Comparison of ENCODE assay signal across 28 cellular contexts in the genomic region with DNA sequence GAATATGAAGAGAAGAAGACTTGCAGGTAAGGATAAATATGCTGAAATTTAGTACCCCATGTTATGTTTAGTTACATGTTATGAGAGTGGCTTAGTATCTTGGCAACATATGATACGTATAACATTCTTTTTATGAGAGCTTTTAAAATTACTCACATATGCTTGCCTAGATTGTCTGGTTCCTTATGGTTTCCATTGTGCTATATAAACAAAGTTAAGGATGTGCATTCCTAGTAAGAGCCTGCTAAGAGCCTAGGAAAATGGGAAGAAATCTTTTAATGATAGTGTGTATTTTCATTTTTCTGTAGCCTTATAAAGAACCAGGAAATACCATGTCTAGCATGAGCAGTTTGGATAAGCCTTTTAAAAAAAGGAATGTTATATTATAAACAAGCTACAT.
A peak's percentile ranks its signal among the peaks of the same experiment; 100 is the strongest.
DNase-seq lines count a peak whose midpoint lies in the region; ATAC-seq and TF ChIP-seq lines count a peak whose summit lies in the region.
"Had no signal": no experiment of that assay in that cellular context is flagged by ENCODE, and none has a peak within 500 bp of the region (broad histone marks: within the 10 kb centered on the region; RNA-seq: fewer than 3 reads in every experiment).

No MANE protein-coding gene starts in this region.

- H3K4me1 Mint-ChIP-seq in activated naive CD8-positive, alpha-beta T cell treated with anti-CD3 and anti-CD28 coated beads for 36 hours: no peaks in the 10 kb centered on the region
- H3K4me1 Mint-ChIP-seq in activated CD8-positive, alpha-beta T cell treated with anti-CD3 and anti-CD28 coated beads, Interleukin-2, amount 10 ng/mL, durations not matched to agents 7 days and 5 days (ENCODE audit: low read depth): no peaks in the 10 kb centered on the region
- H3K4me1 Mint-ChIP-seq in nephron progenitor cell: no peaks in the 10 kb centered on the region
- H3K4me1 Mint-ChIP-seq: activated CD4-positive, alpha-beta memory T cell treated with anti-CD3 and anti-CD28 coated beads, Interleukin-2, amount 10 ng/mL, durations not matched to agents 7 days and 5 days; activated T-helper 17 cell treated with anti-CD3 and anti-CD28 coated beads, Interleukin-2, amount 50 U/mL, for 72 hours; nephron had no signal

- peak overlapping the region; percentile 89 for H3K27ac ChIP-seq in AG04450 (ENCODE audit: low read depth, low read length)
- H3K27ac ChIP-seq: parathyroid adenoma, transverse colon had no signal

- H3K27me3 ChIP-seq in AG04450 (ENCODE audit: control insufficient read depth, insufficient read depth, low read length): no peaks in the 10 kb centered on the region
- H3K27me3 ChIP-seq: BE2C, transverse colon had no signal

- no peak overlapping the region for H3K27ac Mint-ChIP-seq in activated naive CD8-positive, alpha-beta T cell treated with anti-CD3 and anti-CD28 coated beads for 36 hours
- no peak overlapping the region for H3K27ac Mint-ChIP-seq in activated CD8-positive, alpha-beta T cell treated with anti-CD3 and anti-CD28 coated beads, Interleukin-2, amount 10 ng/mL, durations not matched to agents 7 days and 5 days
- H3K27ac Mint-ChIP-seq in nephron progenitor cell: no peak overlapping the region
- H3K27ac Mint-ChIP-seq: activated CD4-positive, alpha-beta memory T cell treated with anti-CD3 and anti-CD28 coated beads, Interleukin-2, amount 10 ng/mL, durations not matched to agents 7 days and 5 days; activated T-helper 17 cell treated with anti-CD3 and anti-CD28 coated beads, Interleukin-2, amount 50 U/mL, for 72 hours; nephron; T-helper 1 cell treated with Interleukin-12 subunit alpha and Interleukin-12 subunit beta and Interleukin-4 antibody, amounts not matched to agents 30 μg/mL and 1 μg/mL, for 36 hours had no signal

- no peak for ATAC-seq in activated CD8-positive, alpha-beta T cell treated with anti-CD3 and anti-CD28 coated beads, Interleukin-2, amount 10 ng/mL, durations not matched to agents 7 days and 5 days
- ATAC-seq: activated CD4-positive, CD25-positive, alpha-beta regulatory T cell treated with anti-CD3 and anti-CD28 coated beads, Interleukin-2, amount 50 U/mL, for 24 hours; activated T-helper 17 cell treated with anti-CD3 and anti-CD28 coated beads, Interleukin-2, amount 50 U/mL, for 72 hours; mucosa of descending colon had no signal

- TF ChIP-seq CTCF in AG04450 (IDR thresholded peaks at IDR 0.05; ENCODE audit: low read depth, low read length) (no peak), LNCaP clone FGC (IDR thresholded peaks at IDR 0.05; ENCODE audit: control insufficient read depth, extremely low read depth, insufficient read depth) (no peak), choroid plexus epithelial cell (conservative IDR thresholded peaks at IDR 0.05; ENCODE audit: low read depth, low read length) (no peak), foreskin fibroblast (IDR thresholded peaks at IDR 0.05; ENCODE audit: low read depth, low read length) (no peak), nephron progenitor cell (IDR thresholded peaks at IDR 0.05) (no peak)

- no peak overlapping the region for H3K4me3 Mint-ChIP-seq in activated naive CD8-positive, alpha-beta T cell treated with anti-CD3 and anti-CD28 coated beads for 36 hours
- no peak overlapping the region for H3K4me3 Mint-ChIP-seq in activated CD8-positive, alpha-beta T cell treated with anti-CD3 and anti-CD28 coated beads, Interleukin-2, amount 10 ng/mL, durations not matched to agents 7 days and 5 days
- H3K4me3 Mint-ChIP-seq in nephron progenitor cell: no peak overlapping the region
- H3K4me3 Mint-ChIP-seq: activated CD4-positive, alpha-beta memory T cell treated with anti-CD3 and anti-CD28 coated beads, Interleukin-2, amount 10 ng/mL, durations not matched to agents 7 days and 5 days; activated T-helper 17 cell treated with anti-CD3 and anti-CD28 coated beads, Interleukin-2, amount 50 U/mL, for 72 hours; nephron; T-helper 1 cell treated with Interleukin-12 subunit alpha and Interleukin-12 subunit beta and Interleukin-4 antibody, amounts not matched to agents 30 μg/mL and 1 μg/mL, for 36 hours had no signal

- no peaks in the 10 kb centered on the region for H3K9me3 Mint-ChIP-seq in activated naive CD8-positive, alpha-beta T cell treated with anti-CD3 and anti-CD28 coated beads for 36 hours
- H3K9me3 Mint-ChIP-seq in activated CD8-positive, alpha-beta T cell treated with anti-CD3 and anti-CD28 coated beads, Interleukin-2, amount 10 ng/mL, durations not matched to agents 7 days and 5 days (ENCODE audit: insufficient read depth): no peaks in the 10 kb centered on the region
- no peaks in the 10 kb centered on the region for H3K9me3 Mint-ChIP-seq in nephron progenitor cell
- H3K9me3 Mint-ChIP-seq: activated CD4-positive, alpha-beta memory T cell treated with anti-CD3 and anti-CD28 coated beads, Interleukin-2, amount 10 ng/mL, durations not matched to agents 7 days and 5 days; nephron; T-helper 1 cell treated with Interleukin-12 subunit alpha and Interleukin-12 subunit beta and Interleukin-4 antibody, amounts not matched to agents 30 μg/mL and 1 μg/mL, for 36 hours had no signal

- H3K27me3 Mint-ChIP-seq in activated naive CD8-positive, alpha-beta T cell treated with anti-CD3 and anti-CD28 coated beads for 36 hours: no peaks in the 10 kb centered on the region
- no peaks in the 10 kb centered on the region for H3K27me3 Mint-ChIP-seq in activated CD8-positive, alpha-beta T cell treated with anti-CD3 and anti-CD28 coated beads, Interleukin-2, amount 10 ng/mL, durations not matched to agents 7 days and 5 days (ENCODE audit: low read depth)
- H3K27me3 Mint-ChIP-seq in nephron progenitor cell (ENCODE audit: low read depth, poor library complexity): no peaks in the 10 kb centered on the region
- H3K27me3 Mint-ChIP-seq: activated CD4-positive, alpha-beta memory T cell treated with anti-CD3 and anti-CD28 coated beads, Interleukin-2, amount 10 ng/mL, durations not matched to agents 7 days and 5 days; activated T-helper 17 cell treated with anti-CD3 and anti-CD28 coated beads, Interleukin-2, amount 50 U/mL, for 72 hours had no signal

- no peaks in the 10 kb centered on the region for H3K36me3 Mint-ChIP-seq in activated naive CD8-positive, alpha-beta T cell treated with anti-CD3 and anti-CD28 coated beads for 36 hours
- H3K36me3 Mint-ChIP-seq in activated CD8-positive, alpha-beta T cell treated with anti-CD3 and anti-CD28 coated beads, Interleukin-2, amount 10 ng/mL, durations not matched to agents 7 days and 5 days (ENCODE audit: low read depth): no peaks in the 10 kb centered on the region
- no peaks in the 10 kb centered on the region for H3K36me3 Mint-ChIP-seq in nephron progenitor cell (ENCODE audit: low read depth)

- DNase-seq in AG04450 (ENCODE audit: low read depth, low spot score) (peak; percentile 76), LNCaP clone FGC (ENCODE audit: low read depth) (peak; percentile 42), choroid plexus epithelial cell (ENCODE audit: low read depth) (peak; percentile 51), foreskin fibroblast (peak; percentile 44 to 76), GDM1 (lab: John Stamatoyannopoulos, UW) (no peak), nephron progenitor cell (no peak)
- no peak for DNase-seq in activated naive CD8-positive, alpha-beta T cell treated with anti-CD3 and anti-CD28 coated beads for 36 hours
- no peak for DNase-seq in activated CD8-positive, alpha-beta T cell treated with anti-CD3 and anti-CD28 coated beads, Interleukin-2, amount 10 ng/mL, durations not matched to agents 7 days and 5 days
- DNase-seq: activated CD4-positive, alpha-beta memory T cell treated with anti-CD3 and anti-CD28 coated beads, Interleukin-2, amount 10 ng/mL, durations not matched to agents 7 days and 5 days; activated naive CD4-positive, alpha-beta T cell treated with anti-CD3 and anti-CD28 coated beads, Interleukin-2, amount 50 U/mL, for 16 hours; aorta; BE2C; GF-D8; H7; islet precursor cell; MG63; mucosa of descending colon; NCI-H1417; NCI-H2081 treated with DMSO at 0.1 percent for 48 hours; NCI-H345; NCI-H774; small intestine; transverse colon had no signal

- CTCF ChIA-PET in AG04450 (lab: Charles Lee): interaction anchor here (1.2 kb wide), 1 partner anchor 148 kb away, joined by 4 read pairs; no protein-coding TSS in a partner anchor
- CTCF ChIA-PET in activated CD8-positive, alpha-beta T cell treated with anti-CD3 and anti-CD28 coated beads, Interleukin-2, amount 10 ng/mL, durations not matched to agents 7 days and 5 days (lab: Charles Lee): no interaction called here

- H3K9me3 ChIP-seq in AG04450 (ENCODE audit: control insufficient read depth, insufficient read depth, low read length): no peaks in the 10 kb centered on the region
- H3K9me3 ChIP-seq: BE2C, MG63, mucosa of descending colon, transverse colon had no signal

- H3K4me3 ChIP-seq in AG04450 (ENCODE audit: low read depth, low read length): no peak overlapping the region
- H3K4me3 ChIP-seq in LNCaP clone FGC (ENCODE audit: low read depth, low read length): no peak overlapping the region
- no peak overlapping the region for H3K4me3 ChIP-seq in choroid plexus epithelial cell (ENCODE audit: low read depth, low read length)
- no peak overlapping the region for H3K4me3 ChIP-seq in foreskin fibroblast (ENCODE audit: low read depth in 1 of 2, low read length in 2 of 2)
- H3K4me3 ChIP-seq: MG63, mucosa of descending colon, transverse colon had no signal

- POLR2A ChIA-PET in AG04450 (lab: Yijun Ruan, JAX): no interaction called here
- POLR2A ChIA-PET in activated CD8-positive, alpha-beta T cell treated with anti-CD3 and anti-CD28 coated beads, Interleukin-2, amount 10 ng/mL, durations not matched to agents 7 days and 5 days (lab: Charles Lee): no interaction called here

Comparison
In these comparisons a context has a peak if more than half of its experiments do, and no peak if none do; other contexts are left out.
1. DNase-seq: peak in AG04450 (single experiment), LNCaP clone FGC (single experiment), choroid plexus epithelial cell (single experiment) and foreskin fibroblast (2 of 2); none in activated naive CD8-positive, alpha-beta T cell treated with anti-CD3 and anti-CD28 coated beads for 36 hours (single experiment), activated CD8-positive, alpha-beta T cell treated with anti-CD3 and anti-CD28 coated beads, Interleukin-2, amount 10 ng/mL, durations not matched to agents 7 days and 5 days (single experiment), GDM1 (single experiment) and nephron progenitor cell (single experiment).